In the genomic region with DNA sequence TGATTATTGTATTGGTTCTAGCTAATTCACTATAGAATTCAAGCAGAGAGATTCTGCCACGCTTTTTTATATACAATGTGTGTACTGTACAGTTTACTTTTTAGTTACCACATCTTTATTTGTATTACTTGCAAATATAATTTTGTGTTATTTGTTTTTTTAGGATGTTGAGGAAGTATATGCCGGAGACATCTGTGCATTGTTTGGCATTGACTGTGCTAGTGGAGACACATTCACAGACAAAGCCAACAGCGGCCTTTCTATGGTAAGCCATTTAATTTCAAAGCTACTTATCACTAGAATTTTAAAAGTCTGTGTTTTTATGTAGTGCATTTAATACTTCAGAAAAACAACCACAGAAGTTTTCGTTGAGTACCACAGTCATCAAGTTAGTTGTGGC, we compare ENCODE assay signal across 19 cellular contexts. TPM values are rescaled to one million over a fixed set of nuclear protein-coding genes. Genes with fewer than 3 reads are reported as not detected.
DNase-seq lines count a peak whose midpoint lies in the region; ATAC-seq, FAIRE-seq and TF ChIP-seq lines count a peak whose summit lies in the region.
"Had no signal": no experiment of that assay in that cellular context is flagged by ENCODE, and none has a peak within 500 bp of the region (broad histone marks: within the 10 kb centered on the region; RNA-seq: fewer than 3 reads in every experiment).

No MANE protein-coding gene starts in this region.

- H3K4me3 ChIP-seq in Panc1 (ENCODE audit: low read depth in 2 of 2, low read length in 2 of 2) (no peak overlapping the region), endothelial cell of umbilical vein (replicated peaks in 1 of 3; ENCODE audit: insufficient read depth in 1 of 3, low read depth in 1 of 3, low read length in 3 of 3) (no peak overlapping the region)
- H3K4me3 ChIP-seq: BLaER1 treated with 17β-estradiol and CSF1 and Interleukin-3, amounts not matched to agents 10 nM and 100 nM; GM23338 had no signal

- dilution Hi-C loops in endothelial cell of umbilical vein (cut with MboI; ENCODE audit: extremely low pct_ligation_motif_present, low sequenced_read_pairs), result no loop called here

- ATAC-seq in Panc1, result no peak
- ATAC-seq: GM23338 had no signal

- no peaks in the 10 kb centered on the region for H3K9me1 ChIP-seq in endothelial cell of umbilical vein (replicated peaks; ENCODE audit: control insufficient read depth, extremely low read depth, insufficient read depth, low read length)

- H3K4me1 ChIP-seq in Panc1 (ENCODE audit: control insufficient read depth, insufficient read depth, low read length), result peaks cover 37% of the 10 kb centered on the region
- peaks cover 28% of the 10 kb centered on the region for H3K4me1 ChIP-seq in endothelial cell of umbilical vein (ENCODE audit: control insufficient read depth, extremely low read depth, insufficient read depth, low read length)
- H3K4me1 ChIP-seq: BLaER1 treated with 17β-estradiol and CSF1 and Interleukin-3, amounts not matched to agents 10 nM and 100 nM had no signal

- no peak for TF ChIP-seq POLR2A in endothelial cell of umbilical vein (IDR thresholded peaks at IDR 0.05; ENCODE audit: low read depth, low read length)

- H3K79me2 ChIP-seq in endothelial cell of umbilical vein (ENCODE audit: control insufficient read depth, insufficient read depth, low read length), result peaks cover 12% of the 10 kb centered on the region

- TF ChIP-seq CTCF in C4-2B (conservative IDR thresholded peaks at IDR 0.05), result no peak
- no peak for TF ChIP-seq CTCF in Panc1 (IDR thresholded peaks at IDR 0.05)
- no peak for TF ChIP-seq CTCF in endothelial cell of umbilical vein (IDR thresholded peaks at IDR 0.05; ENCODE audit: extremely low read depth in 1 of 2, insufficient read depth in 1 of 2, low read depth in 1 of 2, low read length in 2 of 2)

- peak overlapping the region; percentile 51 for H3K9ac ChIP-seq in endothelial cell of umbilical vein (replicated peaks; ENCODE audit: extremely low read depth, insufficient read depth, low read length)
- H3K9ac ChIP-seq: BLaER1 treated with 17β-estradiol and CSF1 and Interleukin-3, amounts not matched to agents 10 nM and 100 nM had no signal

- intact Hi-C loops in Panc1 (cut with micrococcal nuclease; ENCODE audit: unreplicated experiment) (no loop called here), endothelial cell of umbilical vein (cut with micrococcal nuclease) (loop anchor here (1.0 to 5.0 kb wide), 4 partner anchors 10 to 88 kb away; a partner anchor contains a TSS)

- H4K20me1 ChIP-seq in endothelial cell of umbilical vein (replicated peaks; ENCODE audit: control insufficient read depth, extremely low read depth, insufficient read depth, low read length), result no peaks in the 10 kb centered on the region

- in situ Hi-C loops in Panc1 (cut with HindIII; ENCODE audit: low pct_unique_long_range_greater_than_20kb, low sequenced_read_pairs), result no loop called here

- H3K36me3 ChIP-seq in Panc1 (ENCODE audit: control insufficient read depth, insufficient read depth, low read length) (peaks cover 67% of the 10 kb centered on the region), endothelial cell of umbilical vein (ENCODE audit: control insufficient read depth in 2 of 2, extremely low read depth in 1 of 2, insufficient read depth in 2 of 2, low read length in 2 of 2) (peaks cover 16 to 38% of the 10 kb centered on the region in 2 experiments)

- H3K9me3 ChIP-seq in Panc1 (ENCODE audit: control insufficient read depth, insufficient read depth, low read depth, low read length) (no peaks in the 10 kb centered on the region), endothelial cell of umbilical vein (replicated peaks; ENCODE audit: control insufficient read depth, insufficient read depth, low read length) (no peaks in the 10 kb centered on the region)
- H3K9me3 ChIP-seq: BLaER1 treated with 17β-estradiol and CSF1 and Interleukin-3, amounts not matched to agents 10 nM and 100 nM had no signal

- DNase-seq in Panc1 (ENCODE audit: low read depth, low spot score), result no peak
- peak; percentile 84 for DNase-seq in endothelial cell of umbilical vein (ENCODE audit: low read depth, low spot score)
- DNase-seq in pulmonary artery endothelial cell (ENCODE audit: low read depth, low spot score), result peak; percentile 62
- no peak for DNase-seq in NCI-H1105 (lab: John Stamatoyannopoulos, UW)
- DNase-seq in DMS114 treated with DMSO at 0.1 percent for 48 hours (lab: John Stamatoyannopoulos, UW; ENCODE audit: unreplicated experiment), result no peak
- no peak for DNase-seq in NCI-H1048 (lab: John Stamatoyannopoulos, UW)
- no peak for DNase-seq in NCI-H1436 treated with DMSO at 0.1 percent for 48 hours (lab: John Stamatoyannopoulos, UW)
- DNase-seq: ACHN; CD4-positive, alpha-beta T cell; DMS153; DMS79 treated with DMSO at 0.1 percent for 48 hours; EL; H7 had no signal

- FAIRE-seq in endothelial cell of umbilical vein (lab: Jason Lieb, UNC), result no peak
- FAIRE-seq: G401.6, GM12891 had no signal

- BruUV-seq in Panc1 (replicated peaks; lab: Mats Ljungman, UMichigan) (no TSS peak), endothelial cell of umbilical vein (replicated peaks; lab: Mats Ljungman, UMichigan) (no TSS peak)

- no peak overlapping the region for H3K4me2 ChIP-seq in endothelial cell of umbilical vein (ENCODE audit: insufficient read depth, low read length)
- H3K4me2 ChIP-seq: BLaER1 treated with 17β-estradiol and CSF1 and Interleukin-3, amounts not matched to agents 10 nM and 100 nM; GM23338 had no signal

- H3K27me3 ChIP-seq in Panc1 (ENCODE audit: control insufficient read depth, insufficient read depth, low read length) (no peaks in the 10 kb centered on the region), endothelial cell of umbilical vein (ENCODE audit: control insufficient read depth in 2 of 2, insufficient read depth in 2 of 2, low read length in 2 of 2) (no peaks in the 10 kb centered on the region)
- H3K27me3 ChIP-seq: BLaER1 treated with 17β-estradiol and CSF1 and Interleukin-3, amounts not matched to agents 10 nM and 100 nM had no signal

- H3K27ac ChIP-seq in C4-2B (peak overlapping the region; percentile 88), Panc1 (ENCODE audit: low read length) (peak overlapping the region; percentile 53), endothelial cell of umbilical vein (ENCODE audit: insufficient read depth, low read depth, low read length) (peak overlapping the region; percentile 95)

- CTCF ChIA-PET in Panc1 (lab: Charles Lee), result interaction anchor here (0.6 to 3.4 kb wide), 4 partner anchors 41 to 129 kb away, joined by 4 to 19 read pairs (median 6); no protein-coding TSS in a partner anchor
- CTCF ChIA-PET in endothelial cell of umbilical vein (lab: Charles Lee), result interaction anchor here (0.8 to 5.6 kb wide), 11 partner anchors 8 to 135 kb away, joined by 3 to 247 read pairs (median 16); a partner anchor contains a TSS

- POLR2A ChIA-PET in Panc1 (lab: Charles Lee), result interaction anchor here (0.5 to 1.0 kb wide), 2 partner anchors 58 to 542 kb away, joined by 3 read pairs; no protein-coding TSS in a partner anchor
- POLR2A ChIA-PET in endothelial cell of umbilical vein (lab: Charles Lee), result no interaction called here

- H2AFZ ChIP-seq in endothelial cell of umbilical vein (ENCODE audit: low read depth, low read length), result no peak overlapping the region
- H2AFZ ChIP-seq: GM23338 had no signal

TF ChIP-seq in endothelial cell of umbilical vein, 7 proteins besides CTCF, POLR2A, EP300 and RAD21:
- TF ChIP-seq JUN (IDR thresholded peaks at IDR 0.05; ENCODE audit: borderline replicate concordance, insufficient read depth, insufficient read length, low read depth), result no peak

RNA-seq across cellular contexts. Expression of a gene that starts 11.7 kb away (rescaled TPM):
- total RNA-seq in Panc1 (2021; ENCODE audit: unreplicated experiment), result 301 TPM
- 312 TPM for polyA plus RNA-seq in Panc1 (2012; ENCODE audit: insufficient read length)
- 118 and 119 TPM in 2 replicates for total RNA-seq in endothelial cell of umbilical vein
- polyA plus RNA-seq in endothelial cell of umbilical vein, result 44.8 and 56.9 TPM in 2 replicates
- polyA plus RNA-seq in endothelial cell of umbilical vein (2011; cell fraction: cytosol; rRNA removed), result 87.4 and 95.6 TPM in 2 replicates
- polyA plus RNA-seq in endothelial cell of umbilical vein (2011; cell fraction: nucleus; rRNA removed), result 35.7 and 36.2 TPM in 2 replicates
- 97.9 and 99.8 TPM in 2 replicates for polyA plus RNA-seq in endothelial cell of umbilical vein (2012)
- polyA minus RNA-seq in endothelial cell of umbilical vein, result 31.9 and 32.7 TPM in 2 replicates
- polyA minus RNA-seq in endothelial cell of umbilical vein (2011; cell fraction: cytosol; rRNA and poly(A)+ RNA removed), result 8.6 TPM
- polyA minus RNA-seq in endothelial cell of umbilical vein (2011; cell fraction: nucleus; rRNA and poly(A)+ RNA removed), result 13.0 and 22.6 TPM in 2 replicates
- 161 and 179 TPM in 2 replicates for total RNA-seq in pulmonary artery endothelial cell
- total RNA-seq: A172 had no signal

RNA-seq across cellular contexts. Expression of a gene that starts 16.4 kb away (rescaled TPM):
- total RNA-seq in Panc1 (2021; ENCODE audit: unreplicated experiment) (59.3 TPM), endothelial cell of umbilical vein (60.1 and 68.6 TPM in 2 replicates), pulmonary artery endothelial cell (72.0 and 87.9 TPM in 2 replicates)
- polyA plus RNA-seq in Panc1 (2012; ENCODE audit: insufficient read length), result 22.7 TPM
- 12.1 and 14.9 TPM in 2 replicates for polyA plus RNA-seq in endothelial cell of umbilical vein
- polyA plus RNA-seq in endothelial cell of umbilical vein (2011; cell fraction: cytosol; rRNA removed), result 13.2 and 14.2 TPM in 2 replicates
- 40.2 and 53.5 TPM in 2 replicates for polyA plus RNA-seq in endothelial cell of umbilical vein (2011; cell fraction: nucleus; rRNA removed)
- polyA plus RNA-seq in endothelial cell of umbilical vein (2012), result 27.1 and 33.4 TPM in 2 replicates
- 57.0 and 64.4 TPM in 2 replicates for polyA minus RNA-seq in endothelial cell of umbilical vein
- polyA minus RNA-seq in endothelial cell of umbilical vein (2011; cell fraction: cytosol; rRNA and poly(A)+ RNA removed), result 33.1 TPM
- 111 and 139 TPM in 2 replicates for polyA minus RNA-seq in endothelial cell of umbilical vein (2011; cell fraction: nucleus; rRNA and poly(A)+ RNA removed)

Comparison
In these comparisons a context has a peak if more than half of its experiments do, and no peak if none do; other contexts are left out.
1. DNase-seq: peak in endothelial cell of umbilical vein (single experiment) and pulmonary artery endothelial cell (single experiment); none in Panc1 (single experiment), NCI-H1105 (single experiment), DMS114 treated with DMSO at 0.1 percent for 48 hours (single experiment), NCI-H1048 (single experiment) and NCI-H1436 treated with DMSO at 0.1 percent for 48 hours (single experiment).
2. Peak in every context shown above with its lines, with median percentiles within 50 percentile points of each other: H3K27ac ChIP-seq.